Comparison of ENCODE assay signal across 8 cellular contexts in genomic region chr2:113248997-113249770, GRCh38. TPM values are rescaled to one million over a fixed set of nuclear protein-coding genes. Genes with fewer than 3 reads are reported as not detected.
DNase-seq lines count a peak whose midpoint lies in the region; ATAC-seq, FAIRE-seq and TF ChIP-seq lines count a peak whose summit lies in the region.
"Had no signal": no experiment of that assay in that cellular context is flagged by ENCODE, and none has a peak within 500 bp of the region (broad histone marks: within the 10 kb centered on the region; RNA-seq: fewer than 3 reads in every experiment).

No MANE protein-coding gene starts in this region.

- peak overlapping the region; percentile 38 for H2AFZ ChIP-seq in PC-3 (ENCODE audit: low read length)

- no peaks in the 10 kb centered on the region for H3F3A ChIP-seq in PC-3 (ENCODE audit: low read length, unreplicated experiment)

- H3K4me2 ChIP-seq in PC-3 (ENCODE audit: low read length): no peak overlapping the region

- H3K9me3 Mint-ChIP-seq in activated T-cell treated with anti-CD3 and anti-CD28 coated beads, Interleukin-2, amount 50 U/mL, for 4 hours: no peaks in the 10 kb centered on the region
- H3K9me3 Mint-ChIP-seq in nephron: no peaks in the 10 kb centered on the region

- H3K36me3 Mint-ChIP-seq in activated T-cell treated with anti-CD3 and anti-CD28 coated beads, Interleukin-2, amount 50 U/mL, for 4 hours (ENCODE audit: insufficient read depth): no peaks in the 10 kb centered on the region
- peaks cover 41% of the 10 kb centered on the region for H3K36me3 Mint-ChIP-seq in nephron (ENCODE audit: low read depth)

- no peaks in the 10 kb centered on the region for H3K9me2 ChIP-seq in PC-3 (replicated peaks; ENCODE audit: low read length)

- no peak overlapping the region for H3K9ac ChIP-seq in PC-3 (ENCODE audit: low read length)

- no peaks in the 10 kb centered on the region for H3K79me2 ChIP-seq in PC-3 (ENCODE audit: low read length)

- H3K27me3 Mint-ChIP-seq in activated T-cell treated with anti-CD3 and anti-CD28 coated beads, Interleukin-2, amount 50 U/mL, for 4 hours (ENCODE audit: low read depth): no peaks in the 10 kb centered on the region
- H3K27me3 Mint-ChIP-seq in nephron (ENCODE audit: low read depth): peaks cover 26% of the 10 kb centered on the region

- no peak overlapping the region for H3K4me3 ChIP-seq in PC-3 (ENCODE audit: low read length)

- H3K36me3 ChIP-seq in PC-3 (ENCODE audit: low read depth, low read length): no peaks in the 10 kb centered on the region

- H3K27ac ChIP-seq in PC-3 (ENCODE audit: low read length): no peak overlapping the region

- no peaks in the 10 kb centered on the region for H3K27me3 ChIP-seq in PC-3 (ENCODE audit: low read length)

- H3K27ac Mint-ChIP-seq in nephron: peak overlapping the region; percentile 19 to 50 (median 20)

- peak; percentile 72 for FAIRE-seq in GM12891 (lab: Jason Lieb, UNC)

- no TSS peak for BruUV-seq in PC-3 (replicated peaks; lab: Mats Ljungman, UMichigan)

- CTCF ChIA-PET in PC-3 (lab: Charles Lee): interaction anchor here (0.5 to 1.0 kb wide), 5 partner anchors 9 to 102 kb away, joined by 3 to 4 read pairs (median 4); no protein-coding TSS in a partner anchor

- no peaks in the 10 kb centered on the region for H4K20me1 ChIP-seq in PC-3 (ENCODE audit: low read length)

- POLR2A ChIA-PET in PC-3 (lab: Charles Lee; ENCODE audit: unreplicated experiment): no interaction called here

- peak; percentile 86 for ATAC-seq in PC-3
- ATAC-seq in activated T-cell treated with anti-CD3 and anti-CD28 coated beads, Interleukin-2, amount 50 U/mL, for 4 hours: peak; percentile 57 to 75

- intact Hi-C loops in PC-3 (cut with micrococcal nuclease): loop anchor here (1.0 to 5.0 kb wide), 3 partner anchors 33 to 121 kb away; no protein-coding TSS in a partner anchor

- no peak for TF ChIP-seq POLR2A in GM12891 (IDR thresholded peaks at IDR 0.05; ENCODE audit: low read depth, low read length)

- peak; percentile 74 for DNase-seq in GM12891 (ENCODE audit: insufficient read length, low spot score)
- DNase-seq in HT1080 (ENCODE audit: low read depth): peak; percentile 88
- DNase-seq in PC-3: peak; percentile 81
- DNase-seq in activated T-cell treated with anti-CD3 and anti-CD28 coated beads, Interleukin-2, amount 50 U/mL, for 4 hours: peak; percentile 67
- DNase-seq in fibroblast of gingiva (ENCODE audit: low read depth): peak; percentile 67
- peak; percentile 66 for DNase-seq in stimulated activated naive CD4-positive, alpha-beta T cell treated with Interleukin-2 at 50 U/mL for 16 hours (lab: John Stamatoyannopoulos, UW)

- no peaks in the 10 kb centered on the region for H3K9me3 ChIP-seq in PC-3 (ENCODE audit: low read length)

- H3K4me1 ChIP-seq in PC-3 (ENCODE audit: insufficient read depth, low read length): peaks cover 19% of the 10 kb centered on the region

- H3K4me1 Mint-ChIP-seq in activated T-cell treated with anti-CD3 and anti-CD28 coated beads, Interleukin-2, amount 50 U/mL, for 4 hours (ENCODE audit: low read depth): peaks cover 49% of the 10 kb centered on the region
- peaks cover 15% of the 10 kb centered on the region for H3K4me1 Mint-ChIP-seq in nephron

- TF ChIP-seq CTCF in PC-3 (conservative IDR thresholded peaks at IDR 0.05; ENCODE audit: low read depth, low read length) (peak; percentile 95), nephron (IDR thresholded peaks at IDR 0.05; ENCODE audit: unreplicated experiment in 3 of 3) (peak; percentile 81 to 90 (median 88))

- H3K4me3 Mint-ChIP-seq in activated T-cell treated with anti-CD3 and anti-CD28 coated beads, Interleukin-2, amount 50 U/mL, for 4 hours: no peak overlapping the region
- no peak overlapping the region for H3K4me3 Mint-ChIP-seq in nephron

TF ChIP-seq in GM12891, 5 proteins besides CTCF, POLR2A, EP300 and RAD21:
- no peak for TF ChIP-seq SPI1 (IDR thresholded peaks at IDR 0.05; ENCODE audit: low read depth, low read length)
- no peak for TF ChIP-seq TAF1 (IDR thresholded peaks at IDR 0.05; ENCODE audit: low read depth, low read length)
- TF ChIP-seq POLR2AphosphoS5 (IDR thresholded peaks at IDR 0.05; ENCODE audit: low read depth, low read length): no peak
- TF ChIP-seq PAX5 (IDR thresholded peaks at IDR 0.05; ENCODE audit: insufficient read depth, low read length, severe bottlenecking): no peak
- no peak for TF ChIP-seq POU2F2 (IDR thresholded peaks at IDR 0.05; ENCODE audit: low read depth, low read length)

RNA-seq across cellular contexts. Expression of gene PAX8, which starts 29.5 kb away (rescaled TPM):
- not detected for polyA plus RNA-seq in GM12891 (2012; ENCODE audit: low read depth, missing spikeins)
- total RNA-seq in HT1080 (2014; rRNA removed; shearing (Covaris generic)): 5.9 and 11.3 TPM in 2 replicates
- polyA plus RNA-seq in HT1080 (2015; cell fraction: cytosol; rRNA removed): 1.4 and 1.9 TPM in 2 replicates
- 3.0 and 5.7 TPM in 2 replicates for polyA plus RNA-seq in HT1080 (2015; cell fraction: nucleus; rRNA removed)
- 2.6 and 3.4 TPM in 2 replicates for total RNA-seq in PC-3 (2014; rRNA removed)
- total RNA-seq in activated T-cell treated with anti-CD3 and anti-CD28 coated beads, Interleukin-2, amount 50 U/mL, for 4 hours: 1 to 10 TPM in 1 of 3 donors, under 1 TPM in 2; 0.73 to 1.1 (median 0.98) TPM
- total RNA-seq: skeletal muscle tissue had no signal
